15 cellular contexts compared by ENCODE assay signal in genomic region chr3:71548995-71549394, GRCh38. TPM values are rescaled to one million over a fixed set of nuclear protein-coding genes. Genes with fewer than 3 reads are reported as not detected.
A peak's percentile ranks its signal among the peaks of the same experiment; 100 is the strongest.
DNase-seq lines count a peak whose midpoint lies in the region; ATAC-seq, FAIRE-seq and TF ChIP-seq lines count a peak whose summit lies in the region.
"Had no signal": no experiment of that assay in that cellular context is flagged by ENCODE, and none has a peak within 500 bp of the region (broad histone marks: within the 10 kb centered on the region; RNA-seq: fewer than 3 reads in every experiment).

No MANE protein-coding gene starts in this region.

- H3K27me3 ChIP-seq in right lobe of liver, result no peaks in the 10 kb centered on the region
- H3K27me3 ChIP-seq: adrenal gland had no signal

- ATAC-seq in GM19023 (IDR thresholded peaks at IDR 0.05; ENCODE audit: unreplicated experiment), result peak; percentile 82
- ATAC-seq in HG02588 (IDR thresholded peaks at IDR 0.05; ENCODE audit: unreplicated experiment), result peak; percentile 87
- ATAC-seq in HG03432 (IDR thresholded peaks at IDR 0.05; ENCODE audit: unreplicated experiment), result peak; percentile 96
- peak in 2 of 4 donors; percentile 7 to 20 for ATAC-seq in right lobe of liver
- ATAC-seq: natural killer cell had no signal

- TF ChIP-seq CTCF in right lobe of liver (IDR thresholded peaks at IDR 0.05) (no peak), GM10248 (IDR thresholded peaks at IDR 0.05; ENCODE audit: control extremely low read depth, extremely low read depth, low read depth, missing control alignments) (no peak)

- intact Hi-C loops in right lobe of liver (cut with DNase I), result no loop called here

- H3K4me1 ChIP-seq in right lobe of liver, result peaks cover 0 to 44% (median 16%) of the 10 kb centered on the region in 4 donors
- H3K4me1 ChIP-seq: adrenal gland had no signal

- WGBS in right lobe of liver (ENCODE audit: insufficient coverage, low coverage, low lambda C conversion rate, missing lambda C conversion rate), result 47% methylated on average over 3 of the region's 3 CpGs

- no peaks in the 10 kb centered on the region for H3K9me3 ChIP-seq in right lobe of liver
- H3K9me3 ChIP-seq: adrenal gland had no signal

- CTCF ChIA-PET in GM10248 (lab: Yijun Ruan, JAX), result no interaction called here

- peak overlapping the region in 2 of 3 donors; percentile 19 to 64 for H3K27ac ChIP-seq in right lobe of liver
- H3K27ac ChIP-seq: adrenal gland, GM23248 had no signal

- DNase-seq in right lobe of liver, result no peak
- no peak for DNase-seq in GM10248 (ENCODE audit: extremely low spot score)
- DNase-seq in GOT3 (lab: John Stamatoyannopoulos, UW), result no peak
- no peak for DNase-seq in GM12892 (ENCODE audit: insufficient read length)
- DNase-seq in HTR-8/SVneo (ENCODE audit: insufficient read length, low spot score), result no peak
- DNase-seq: adrenal gland; CD8-positive, alpha-beta memory T cell; GM23248; natural killer cell; NCI-H1105; SHP77 had no signal

- FAIRE-seq in GM12892 (lab: Jason Lieb, UNC), result no peak
- FAIRE-seq in HTR-8/SVneo (lab: Jason Lieb, UNC), result no peak
- FAIRE-seq: colon had no signal

- H3K4me3 ChIP-seq in right lobe of liver, result no peak overlapping the region
- H3K4me3 ChIP-seq: adrenal gland, GM23248 had no signal

- no peaks in the 10 kb centered on the region for H3K36me3 ChIP-seq in right lobe of liver
- H3K36me3 ChIP-seq: adrenal gland had no signal

- POLR2A ChIA-PET in GM10248 (lab: Yijun Ruan, JAX), result no interaction called here

- TF ChIP-seq POLR2A in right lobe of liver (IDR thresholded peaks at IDR 0.05), result no peak
- TF ChIP-seq POLR2A in GM12892 (IDR thresholded peaks at IDR 0.05; ENCODE audit: low read depth, low read length), result no peak

RNA-seq across cellular contexts. Expression of gene FOXP1, which starts 34.5 kb away (rescaled TPM):
- 10 to 100 TPM; 26.7 to 47.7 (median 35.2) TPM for total RNA-seq in right lobe of liver
- 1.2 TPM for polyA plus RNA-seq in GM12892 (2012; ENCODE audit: missing spikeins)
